ENCODE assay signal across 10 cellular contexts in the genomic region with DNA sequence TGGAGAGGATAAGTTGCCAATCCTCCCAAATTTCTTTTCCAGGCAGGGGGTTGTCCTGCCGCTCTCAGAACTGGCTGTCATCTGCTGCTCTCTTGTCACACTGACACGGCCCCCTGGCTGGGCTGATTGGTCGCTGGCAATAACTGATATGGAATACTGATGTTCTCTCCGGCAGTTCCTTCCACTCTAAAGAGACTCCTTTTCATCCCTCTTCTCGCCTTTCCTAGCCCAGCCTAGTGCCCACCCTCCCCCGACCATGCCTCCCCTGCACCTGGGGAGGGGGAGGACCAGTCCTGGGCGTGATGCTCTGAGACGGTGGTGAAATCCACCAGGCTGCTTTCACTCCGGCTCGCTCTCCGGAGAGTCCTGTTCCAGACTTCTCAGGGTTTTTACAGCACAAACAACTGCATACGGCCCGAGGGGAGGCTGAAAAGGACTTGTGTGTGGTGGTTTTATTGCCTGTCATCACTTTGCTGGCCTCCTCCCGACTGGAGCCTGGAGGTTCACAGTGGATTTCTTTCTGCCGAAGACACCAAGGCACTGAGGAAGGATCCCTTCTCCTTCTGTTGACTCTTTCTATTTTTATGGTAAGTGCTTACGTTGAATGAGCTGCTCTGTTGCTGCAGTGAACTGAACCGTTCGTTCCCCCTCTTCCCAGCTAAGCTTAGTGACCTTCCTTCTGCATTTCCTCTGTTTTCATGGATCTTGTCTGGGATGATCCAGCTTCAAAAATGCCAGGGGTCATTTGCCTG. TPM values are rescaled to one million over a fixed set of nuclear protein-coding genes. Genes with fewer than 3 reads are reported as not detected.
A peak's percentile ranks its signal among the peaks of the same experiment; 100 is the strongest.
DNase-seq lines count a peak whose midpoint lies in the region; ATAC-seq and TF ChIP-seq lines count a peak whose summit lies in the region.
"Had no signal": no experiment of that assay in that cellular context is flagged by ENCODE, and none has a peak within 500 bp of the region (broad histone marks: within the 10 kb centered on the region; RNA-seq: fewer than 3 reads in every experiment).

A gene (plus strand): TSS at position 336 of the 752 bp plus-strand sequence. CDS start 107,010 bp downstream, outside the sequence.

- no peak for TF ChIP-seq CTCF in thoracic aorta (IDR thresholded peaks at IDR 0.05)

- no peaks in the 10 kb centered on the region for H3K36me3 ChIP-seq in thoracic aorta
- H3K36me3 ChIP-seq: tibial nerve had no signal

- no peaks in the 10 kb centered on the region for H3K27me3 ChIP-seq in thoracic aorta (replicated peaks; ENCODE audit: insufficient read depth)
- H3K27me3 ChIP-seq: tibial nerve had no signal

- no peak within 1 kb of the TSS for H3K27ac ChIP-seq in thoracic aorta
- H3K27ac ChIP-seq: tibial nerve had no signal

- DNase-seq in NCI-H1092 treated with DMSO at 0.1 percent for 48 hours (lab: John Stamatoyannopoulos, UW), result peak; percentile 13
- no peak for DNase-seq in NCI-H1092 (lab: John Stamatoyannopoulos, UW)
- peak in 49 of 56 donors; percentile 10 to 84 (median 55) for DNase-seq in amygdala (lab: John Stamatoyannopoulos, UW)
- peak; percentile 22 for DNase-seq in iPS-NIHi7 (ENCODE audit: extremely low spot score)
- DNase-seq in thoracic aorta (ENCODE audit: low spot score), result no peak
- no peak for DNase-seq in glomerular visceral epithelial cell (ENCODE audit: extremely low spot score)
- DNase-seq: activated CD8-positive, alpha-beta T cell treated with anti-CD3 and anti-CD28 coated beads, Interleukin-2, amount 10 ng/mL, durations not matched to agents 7 days and 5 days had no signal

- no peaks in the 10 kb centered on the region for H3K9me3 ChIP-seq in thoracic aorta
- H3K9me3 ChIP-seq: tibial nerve had no signal

- H3K4me1 ChIP-seq in thoracic aorta (ENCODE audit: control insufficient read depth in 1 of 2, low read depth in 2 of 2), result no peaks in the 10 kb centered on the region
- H3K4me1 ChIP-seq: tibial nerve had no signal

- ATAC-seq in thoracic aorta (ENCODE audit: insufficient number of reproducible peaks, low FRiP score, low read depth) (no peak), HG02885 (IDR thresholded peaks at IDR 0.05; ENCODE audit: poor library complexity, unreplicated experiment) (no peak), HG02623 (IDR thresholded peaks at IDR 0.05; ENCODE audit: unreplicated experiment) (no peak)
- ATAC-seq: activated CD8-positive, alpha-beta T cell treated with anti-CD3 and anti-CD28 coated beads, Interleukin-2, amount 10 ng/mL, durations not matched to agents 7 days and 5 days had no signal

- H3K4me3 ChIP-seq in thoracic aorta, result peak within 1 kb of the TSS; percentile 45
- H3K4me3 ChIP-seq: tibial nerve had no signal

RNA-seq across cellular contexts. Expression of the gene that starts here (rescaled TPM):
- total RNA-seq in thoracic aorta, result not detected
- total RNA-seq: activated CD8-positive, alpha-beta T cell treated with anti-CD3 and anti-CD28 coated beads, Interleukin-2, amount 10 ng/mL, durations not matched to agents 7 days and 5 days had no signal

Comparison
In these comparisons a context has a peak if more than half of its experiments do, and no peak if none do; other contexts are left out.
1. DNase-seq: peak in NCI-H1092 treated with DMSO at 0.1 percent for 48 hours (single experiment), amygdala (49 of 56) and iPS-NIHi7 (single experiment); none in NCI-H1092 (single experiment), thoracic aorta (single experiment) and glomerular visceral epithelial cell (single experiment).